8 cellular contexts compared by ENCODE assay signal in the genomic region with DNA sequence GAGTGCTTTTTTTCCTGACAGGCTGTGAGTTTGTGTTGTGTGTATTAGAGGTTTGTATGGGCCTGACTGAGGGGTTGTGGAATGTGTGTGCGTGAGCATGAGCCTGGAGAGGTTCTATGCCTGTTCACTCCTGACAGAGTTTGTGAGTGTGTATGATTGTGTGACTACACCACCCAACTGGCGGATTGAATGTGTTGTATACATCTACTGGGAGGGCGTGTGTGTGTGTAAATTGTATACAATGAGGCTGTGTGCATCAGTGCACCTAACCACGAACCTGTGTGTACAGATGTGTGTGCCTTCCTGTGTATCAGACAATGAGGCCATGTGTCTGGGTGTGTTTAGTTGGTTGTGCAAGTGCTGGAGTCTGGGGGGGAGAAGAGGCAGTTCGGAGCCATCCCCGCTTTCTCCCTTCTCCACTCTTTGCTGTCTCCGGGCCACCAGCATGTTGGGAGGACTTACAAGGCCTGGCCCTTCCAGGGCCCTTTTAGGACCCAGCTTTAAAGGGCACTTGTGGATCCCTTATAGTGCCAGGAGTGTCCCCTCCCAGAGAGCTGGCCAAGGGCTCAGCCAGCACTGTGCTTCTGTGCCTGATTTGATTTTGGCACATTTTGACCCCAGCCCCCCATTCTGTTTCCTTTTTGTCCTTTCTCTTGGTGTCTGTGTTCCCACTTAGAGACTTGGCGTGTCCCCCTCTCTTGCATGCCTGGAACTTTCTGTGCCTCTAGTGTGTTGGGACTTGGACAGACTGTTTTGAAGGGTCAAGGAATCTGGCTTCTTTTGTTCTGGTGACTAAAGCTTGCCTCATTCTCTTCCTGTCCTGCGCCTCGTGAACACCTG. TPM values are rescaled to one million over a fixed set of nuclear protein-coding genes. Genes with fewer than 3 reads are reported as not detected.
A peak's percentile ranks its signal among the peaks of the same experiment; 100 is the strongest.
DNase-seq lines count a peak whose midpoint lies in the region; ATAC-seq lines count a peak whose summit lies in the region.

No MANE protein-coding gene starts in this region.

- peak overlapping the region; percentile 57 for H3K9ac ChIP-seq in iPS-15b (ENCODE audit: low read depth, low read length)
- peak overlapping the region; percentile 77 for H3K9ac ChIP-seq in skeletal muscle satellite cell (ENCODE audit: low read depth, low read length)

- peak; percentile 4 for ATAC-seq in Right ventricle myocardium inferior
- ATAC-seq in HG03521 (IDR thresholded peaks at IDR 0.05; ENCODE audit: unreplicated experiment) = no peak

- DNase-seq in Right ventricle myocardium inferior (ENCODE audit: missing footprints) (peak; percentile 71), cardiac septum (ENCODE audit: low spot score) (no peak), amniotic epithelial cell (ENCODE audit: low read depth) (peak; percentile 75), GM19240 (ENCODE audit: insufficient read length, low spot score) (no peak)
- DNase-seq in activated CD8-positive, alpha-beta memory T cell treated with anti-CD3 and anti-CD28 coated beads for 24 hours = no peak

- peak overlapping the region; percentile 96 for H3K4me2 ChIP-seq in skeletal muscle satellite cell (ENCODE audit: low read length)

- H3K4me1 ChIP-seq in iPS-15b (ENCODE audit: control insufficient read depth, insufficient read depth, low read length) (peaks cover 16% of the 10 kb centered on the region), skeletal muscle satellite cell (ENCODE audit: control insufficient read depth, insufficient read depth, low read length) (peaks cover 41% of the 10 kb centered on the region)

- H3K9me3 ChIP-seq in iPS-15b (ENCODE audit: control insufficient read depth, insufficient read depth, low read length) (no peaks in the 10 kb centered on the region), skeletal muscle satellite cell (replicated peaks; ENCODE audit: low read length) (no peaks in the 10 kb centered on the region)

- H3K4me3 ChIP-seq in iPS-15b (ENCODE audit: low read depth, low read length) (peak overlapping the region; percentile 81), skeletal muscle satellite cell (ENCODE audit: low read length) (peak overlapping the region; percentile 94)

- intact Hi-C loops in Right ventricle myocardium inferior (cut with DNase I) = loop anchor here (2.0 kb wide), 1 partner anchor 30 kb away; no protein-coding TSS in a partner anchor
- intact Hi-C loops in cardiac septum (cut with DNase I) = no loop called here

- H3K36me3 ChIP-seq in iPS-15b (ENCODE audit: control insufficient read depth, insufficient read depth, low read length) = no peaks in the 10 kb centered on the region
- no peaks in the 10 kb centered on the region for H3K36me3 ChIP-seq in skeletal muscle satellite cell (ENCODE audit: insufficient read depth, low read length)

- H3K27me3 ChIP-seq in iPS-15b (ENCODE audit: control insufficient read depth, insufficient read depth, low read length) (peaks cover 18% of the 10 kb centered on the region), skeletal muscle satellite cell (ENCODE audit: control insufficient read depth, insufficient read depth, low read length) (no peaks in the 10 kb centered on the region)

RNA-seq across cellular contexts. Expression of gene CTDSPL, which starts 1.3 kb away (rescaled TPM):
- total RNA-seq in Right ventricle myocardium inferior = 47.3 TPM
- total RNA-seq in cardiac septum = 36.4 TPM
- 17.5 and 19.9 TPM in 2 replicates for total RNA-seq in skeletal muscle satellite cell (2012; rRNA removed)

Comparison
In these comparisons a context has a peak if more than half of its experiments do, and no peak if none do; other contexts are left out.
1. DNase-seq: peak in Right ventricle myocardium inferior (single experiment) and amniotic epithelial cell (single experiment); none in cardiac septum (single experiment), GM19240 (single experiment) and activated CD8-positive, alpha-beta memory T cell treated with anti-CD3 and anti-CD28 coated beads for 24 hours (single experiment).